7 cellular contexts compared by ENCODE assay signal in the genomic region with DNA sequence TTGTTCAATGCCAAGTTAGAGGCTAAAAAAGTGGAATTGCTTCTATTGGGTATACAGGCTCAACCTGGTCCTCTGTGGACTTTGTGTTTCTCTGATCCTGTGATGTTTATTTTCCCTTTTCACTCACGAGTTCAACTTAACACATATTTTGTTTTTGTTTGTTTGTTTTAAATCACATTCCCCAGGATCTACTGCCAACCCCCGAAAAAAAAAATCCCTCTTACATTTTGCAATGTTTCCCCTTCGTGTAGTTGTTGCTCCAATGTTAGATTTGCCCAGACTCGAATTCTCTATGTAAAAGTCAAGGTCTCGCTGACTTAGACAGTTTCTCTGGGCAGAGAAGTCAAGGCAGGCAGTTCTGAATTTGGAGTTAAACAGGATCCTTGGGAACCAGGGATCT.
"Had no signal": no experiment of that assay in that cellular context is flagged by ENCODE, and none has a peak within 500 bp of the region (broad histone marks: within the 10 kb centered on the region; RNA-seq: fewer than 3 reads in every experiment).

No MANE protein-coding gene starts in this region.

- H3K4me1 Mint-ChIP-seq: IgD-negative memory B cell had no signal

- H3K4me3 Mint-ChIP-seq: IgD-negative memory B cell had no signal

- FAIRE-seq: HTR-8/SVneo, K562 had no signal

- H3K27ac ChIP-seq: HL-60 had no signal

- DNase-seq: IMR-90, KBM-7, KG1 had no signal

- H3K36me3 Mint-ChIP-seq: IgD-negative memory B cell had no signal

- H3K4me3 ChIP-seq: K562 had no signal

- ATAC-seq: K562 had no signal

- H3K27ac Mint-ChIP-seq: IgD-negative memory B cell had no signal
